Comparison of ENCODE assay signal across 32 cellular contexts in the genomic region with DNA sequence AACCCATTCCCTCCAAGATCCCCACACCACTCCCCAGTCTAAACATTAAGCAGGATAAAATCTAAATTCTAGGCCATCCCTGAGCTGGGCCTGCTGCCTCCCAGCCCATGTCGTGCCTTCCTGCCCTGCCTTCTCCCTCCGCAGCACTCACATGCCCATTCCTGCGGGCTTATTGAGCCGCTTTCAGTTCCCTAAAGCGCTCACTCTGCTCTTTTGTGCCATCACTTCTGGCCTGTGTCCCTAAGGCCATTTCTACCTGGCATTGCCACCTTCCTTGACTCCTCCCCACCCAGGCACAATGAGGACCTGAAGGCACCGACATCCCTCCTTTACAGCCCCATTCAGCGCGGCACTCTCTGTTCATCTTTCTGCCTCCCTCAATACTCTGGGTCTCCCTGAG. TPM values are rescaled to one million over a fixed set of nuclear protein-coding genes. Genes with fewer than 3 reads are reported as not detected.
"Had no signal": no experiment of that assay in that cellular context is flagged by ENCODE, and none has a peak within 500 bp of the region (broad histone marks: within the 10 kb centered on the region; RNA-seq: fewer than 3 reads in every experiment).

No MANE protein-coding gene starts in this region.

- DNase-seq: activated CD4-positive, alpha-beta T cell treated with anti-CD3 and anti-CD28 coated beads, Interleukin-2, amount 10 ng/mL, durations not matched to agents 7 days and 5 days; activated CD8-positive, alpha-beta T cell treated with anti-CD3 and anti-CD28 coated beads, Interleukin-2, amount 10 ng/mL, durations not matched to agents 7 days and 5 days; activated naive CD4-positive, alpha-beta T cell; activated naive CD8-positive, alpha-beta T cell treated with anti-CD3 and anti-CD28 coated beads for 36 hours; activated T-cell treated with anti-CD3 and anti-CD28 coated beads, Interleukin-2, amount 50 U/mL, for 24 hours; colonic mucosa; endodermal cell; heart right ventricle; islet precursor cell; left cardiac atrium; mesendoderm; mucosa of descending colon; sigmoid colon; stimulated activated CD4-positive, alpha-beta T cell treated with anti-CD3 and anti-CD28 coated beads, Interleukin-15, amount 100 ng/mL, for 24 hours; stimulated activated naive B cell treated with anti-CD40 and anti-IgM and Interleukin-4, amounts not matched to agents 10 μg/mL and 1 μg/mL and 100 μg/mL, for 72 hours; trophoblast cell had no signal

- H3K27ac Mint-ChIP-seq: activated CD4-positive, alpha-beta T cell treated with anti-CD3 and anti-CD28 coated beads, Interleukin-2, amount 10 ng/mL, durations not matched to agents 7 days and 5 days; activated CD8-positive, alpha-beta T cell treated with anti-CD3 and anti-CD28 coated beads, Interleukin-2, amount 10 ng/mL, durations not matched to agents 7 days and 5 days; activated naive CD8-positive, alpha-beta T cell treated with anti-CD3 and anti-CD28 coated beads for 36 hours; activated T-cell treated with anti-CD3 and anti-CD28 coated beads, Interleukin-2, amount 50 U/mL, for 24 hours; activated T-helper 2 cell treated with anti-CD3 and anti-CD28 coated beads, Interferon-gamma antibody, Interleukin-2, Interleukin-4, amounts not matched to agents 10 μg/mL and 5 μg/mL and 100 μg/mL, durations not matched to agents 14 hours and 24 hours and 36 hours; endodermal cell; stimulated activated naive B cell treated with anti-CD40 and anti-IgM and Interleukin-4, amounts not matched to agents 10 μg/mL and 1 μg/mL and 100 μg/mL, for 72 hours had no signal

- H3K4me3 Mint-ChIP-seq: activated CD4-positive, alpha-beta T cell treated with anti-CD3 and anti-CD28 coated beads, Interleukin-2, amount 10 ng/mL, durations not matched to agents 7 days and 5 days; activated CD8-positive, alpha-beta T cell treated with anti-CD3 and anti-CD28 coated beads, Interleukin-2, amount 10 ng/mL, durations not matched to agents 7 days and 5 days; activated naive CD8-positive, alpha-beta T cell treated with anti-CD3 and anti-CD28 coated beads for 36 hours; activated T-cell treated with anti-CD3 and anti-CD28 coated beads, Interleukin-2, amount 50 U/mL, for 24 hours; endodermal cell; neural crest cell; stimulated activated naive B cell treated with anti-CD40 and anti-IgM and Interleukin-4, amounts not matched to agents 10 μg/mL and 1 μg/mL and 100 μg/mL, for 72 hours had no signal

- H3K4me1 ChIP-seq: breast epithelium, colonic mucosa, heart right ventricle, sigmoid colon, vagina had no signal

- H3K27me3 ChIP-seq: breast epithelium, colonic mucosa, heart right ventricle, sigmoid colon, vagina had no signal

- H3K4me1 Mint-ChIP-seq: activated CD4-positive, alpha-beta T cell treated with anti-CD3 and anti-CD28 coated beads, Interleukin-2, amount 10 ng/mL, durations not matched to agents 7 days and 5 days; activated naive CD8-positive, alpha-beta T cell treated with anti-CD3 and anti-CD28 coated beads for 36 hours; endodermal cell had no signal

- H3K27me3 Mint-ChIP-seq: activated CD4-positive, alpha-beta T cell treated with anti-CD3 and anti-CD28 coated beads, Interleukin-2, amount 10 ng/mL, durations not matched to agents 7 days and 5 days; activated naive CD8-positive, alpha-beta T cell treated with anti-CD3 and anti-CD28 coated beads for 36 hours; activated T-cell treated with anti-CD3 and anti-CD28 coated beads, Interleukin-2, amount 50 U/mL, for 24 hours; stimulated activated naive B cell treated with anti-CD40 and anti-IgM and Interleukin-4, amounts not matched to agents 10 μg/mL and 1 μg/mL and 100 μg/mL, for 72 hours had no signal

- H3K9me3 Mint-ChIP-seq: activated CD4-positive, alpha-beta T cell treated with anti-CD3 and anti-CD28 coated beads, Interleukin-2, amount 10 ng/mL, durations not matched to agents 7 days and 5 days; activated naive CD8-positive, alpha-beta T cell treated with anti-CD3 and anti-CD28 coated beads for 36 hours; activated T-cell treated with anti-CD3 and anti-CD28 coated beads, Interleukin-2, amount 50 U/mL, for 24 hours; activated T-helper 2 cell treated with anti-CD3 and anti-CD28 coated beads, Interferon-gamma antibody, Interleukin-2, Interleukin-4, amounts not matched to agents 10 μg/mL and 5 μg/mL and 100 μg/mL, durations not matched to agents 14 hours and 24 hours and 36 hours; endodermal cell; neural crest cell; stimulated activated naive B cell treated with anti-CD40 and anti-IgM and Interleukin-4, amounts not matched to agents 10 μg/mL and 1 μg/mL and 100 μg/mL, for 72 hours had no signal

- H3K27ac ChIP-seq: breast epithelium, colonic mucosa, epithelial cell of prostate, heart right ventricle, sigmoid colon, vagina, VCaP had no signal

- ATAC-seq: activated CD4-positive, CD25-positive, alpha-beta regulatory T cell treated with anti-CD3 and anti-CD28 coated beads, Interleukin-2, amount 50 U/mL, for 24 hours; activated CD8-positive, alpha-beta T cell treated with anti-CD3 and anti-CD28 coated beads, Interleukin-2, amount 10 ng/mL, durations not matched to agents 7 days and 5 days; heart right ventricle; left cardiac atrium; mucosa of descending colon; stimulated activated naive B cell treated with anti-CD40 and anti-IgM and Interleukin-4, amounts not matched to agents 10 μg/mL and 1 μg/mL and 100 μg/mL, for 72 hours had no signal

- H3K36me3 Mint-ChIP-seq: activated naive CD8-positive, alpha-beta T cell treated with anti-CD3 and anti-CD28 coated beads for 36 hours had no signal

RNA-seq across cellular contexts. Expression of a gene that starts 13.1 kb away (rescaled TPM):
- total RNA-seq: astrocyte, endodermal cell, fibroblast of villous mesenchyme, lower leg skin, renal cortical epithelial cell, sigmoid colon, smooth muscle cell, vagina had no signal
- polyA plus RNA-seq: smooth muscle cell had no signal

RNA-seq across cellular contexts. Expression of a gene that starts 17.4 kb away (rescaled TPM):
- total RNA-seq: activated CD4-positive, alpha-beta T cell treated with anti-CD3 and anti-CD28 coated beads, Interleukin-2, amount 10 ng/mL, durations not matched to agents 7 days and 5 days; activated CD8-positive, alpha-beta T cell treated with anti-CD3 and anti-CD28 coated beads, Interleukin-2, amount 10 ng/mL, durations not matched to agents 7 days and 5 days; activated naive CD8-positive, alpha-beta T cell treated with anti-CD3 and anti-CD28 coated beads for 36 hours; activated T-helper 2 cell treated with anti-CD3 and anti-CD28 coated beads, Interferon-gamma antibody, Interleukin-2, Interleukin-4, amounts not matched to agents 10 μg/mL and 5 μg/mL and 100 μg/mL, durations not matched to agents 14 hours and 24 hours and 36 hours; astrocyte; breast epithelium; colonic mucosa; endodermal cell; fibroblast of villous mesenchyme; heart right ventricle; left cardiac atrium; lower leg skin; mucosa of descending colon; omental fat pad; posterior vena cava; renal cortical epithelial cell; sigmoid colon; smooth muscle cell; T-helper 2 cell treated with Interferon-gamma antibody and Interleukin-4, amounts not matched to agents 100 ng/mL and 5 ng/mL, for 36 hours; temporal lobe; vagina had no signal
- polyA plus RNA-seq: heart right ventricle, sigmoid colon, smooth muscle cell had no signal

RNA-seq across cellular contexts. Expression of a gene that starts 45.2 kb away (rescaled TPM):
- total RNA-seq: activated CD4-positive, alpha-beta T cell treated with anti-CD3 and anti-CD28 coated beads, Interleukin-2, amount 10 ng/mL, durations not matched to agents 7 days and 5 days; activated T-helper 2 cell treated with anti-CD3 and anti-CD28 coated beads, Interferon-gamma antibody, Interleukin-2, Interleukin-4, amounts not matched to agents 10 μg/mL and 5 μg/mL and 100 μg/mL, durations not matched to agents 14 hours and 24 hours and 36 hours; astrocyte; colonic mucosa; fibroblast of villous mesenchyme; posterior vena cava; renal cortical epithelial cell; smooth muscle cell; T-helper 2 cell treated with Interferon-gamma antibody and Interleukin-4, amounts not matched to agents 100 ng/mL and 5 ng/mL, for 36 hours; temporal lobe had no signal
